ENCODE assay signal across 19 cellular contexts in genomic region chr11:15616130-15617105, GRCh38.
"Had no signal": no experiment of that assay in that cellular context is flagged by ENCODE, and none has a peak within 500 bp of the region (broad histone marks: within the 10 kb centered on the region; RNA-seq: fewer than 3 reads in every experiment).

No MANE protein-coding gene starts in this region.

- H3K36me3 ChIP-seq: lower lobe of right lung, neutrophil, spleen, thoracic aorta, upper lobe of right lung had no signal

- H3K4me1 ChIP-seq: lower lobe of right lung, spleen, upper lobe of right lung had no signal

- H3K27me3 ChIP-seq: hepatocyte, spleen, upper lobe of right lung had no signal

- H3K4me3 Mint-ChIP-seq: activated CD4-positive, alpha-beta T cell treated with anti-CD3 and anti-CD28 coated beads for 36 hours; activated naive CD8-positive, alpha-beta T cell treated with anti-CD3 and anti-CD28 coated beads, Interleukin-2, amount 10 ng/mL, durations not matched to agents 7 days and 5 days; endodermal cell; natural killer cell treated with Interleukin-12 subunit alpha and Interleukin-12 subunit beta and Interleukin-15 and Interleukin-18, amount 100 ng/mL, for 72 hours; stimulated activated memory B cell treated with anti-CD40 and anti-IgM and Interleukin-4, amounts not matched to agents 10 μg/mL and 1 μg/mL and 100 μg/mL, for 72 hours; WTC11 had no signal

- H3K27ac ChIP-seq: epithelial cell of prostate, hepatocyte, lower lobe of right lung, neutrophil, parathyroid adenoma, spleen, thoracic aorta, upper lobe of right lung had no signal

- H3K27me3 Mint-ChIP-seq: stimulated activated memory B cell treated with anti-CD40 and anti-IgM and Interleukin-4, amounts not matched to agents 10 μg/mL and 1 μg/mL and 100 μg/mL, for 72 hours had no signal

- ATAC-seq: activated CD4-positive, alpha-beta T cell treated with anti-CD3 and anti-CD28 coated beads for 36 hours; lower lobe of right lung; natural killer cell treated with Interleukin-12 subunit alpha and Interleukin-12 subunit beta and Interleukin-15 and Interleukin-18, amount 100 ng/mL, for 72 hours; stimulated activated memory B cell treated with anti-CD40 and anti-IgM and Interleukin-4, amounts not matched to agents 10 μg/mL and 1 μg/mL and 100 μg/mL, for 72 hours; upper lobe of right lung had no signal

- H3K27ac Mint-ChIP-seq: activated CD4-positive, alpha-beta T cell treated with anti-CD3 and anti-CD28 coated beads for 36 hours; activated naive CD8-positive, alpha-beta T cell treated with anti-CD3 and anti-CD28 coated beads, Interleukin-2, amount 10 ng/mL, durations not matched to agents 7 days and 5 days; endodermal cell; natural killer cell treated with Interleukin-12 subunit alpha and Interleukin-12 subunit beta and Interleukin-15 and Interleukin-18, amount 100 ng/mL, for 72 hours; stimulated activated memory B cell treated with anti-CD40 and anti-IgM and Interleukin-4, amounts not matched to agents 10 μg/mL and 1 μg/mL and 100 μg/mL, for 72 hours; WTC11 had no signal

- H3K36me3 Mint-ChIP-seq: activated naive CD8-positive, alpha-beta T cell treated with anti-CD3 and anti-CD28 coated beads, Interleukin-2, amount 10 ng/mL, durations not matched to agents 7 days and 5 days; natural killer cell treated with Interleukin-12 subunit alpha and Interleukin-12 subunit beta and Interleukin-15 and Interleukin-18, amount 100 ng/mL, for 72 hours; stimulated activated memory B cell treated with anti-CD40 and anti-IgM and Interleukin-4, amounts not matched to agents 10 μg/mL and 1 μg/mL and 100 μg/mL, for 72 hours; WTC11 had no signal

- H3K4me3 ChIP-seq: dorsolateral prefrontal cortex, hepatocyte, lower lobe of right lung, spleen, thoracic aorta, upper lobe of right lung had no signal

- DNase-seq: activated CD4-positive, alpha-beta T cell treated with anti-CD3 and anti-CD28 coated beads for 36 hours; activated CD4-positive, alpha-beta T cell treated with anti-CD3 and anti-CD28 coated beads, Interleukin-2, amount 50 U/mL, for 48 hours; activated naive CD4-positive, alpha-beta T cell; activated naive CD8-positive, alpha-beta T cell treated with anti-CD3 and anti-CD28 coated beads, Interleukin-2, amount 10 ng/mL, durations not matched to agents 7 days and 5 days; endodermal cell; foreskin fibroblast; lower lobe of right lung; spleen; stimulated activated CD4-positive, alpha-beta T cell treated with anti-CD3 and anti-CD28 coated beads, Interleukin-4, amount 100 ng/mL, for 4 hours; upper lobe of right lung had no signal

- H3K4me1 Mint-ChIP-seq: activated CD4-positive, alpha-beta T cell treated with anti-CD3 and anti-CD28 coated beads for 36 hours; activated naive CD8-positive, alpha-beta T cell treated with anti-CD3 and anti-CD28 coated beads, Interleukin-2, amount 10 ng/mL, durations not matched to agents 7 days and 5 days; stimulated activated memory B cell treated with anti-CD40 and anti-IgM and Interleukin-4, amounts not matched to agents 10 μg/mL and 1 μg/mL and 100 μg/mL, for 72 hours had no signal

- H3K9me3 Mint-ChIP-seq: activated naive CD8-positive, alpha-beta T cell treated with anti-CD3 and anti-CD28 coated beads, Interleukin-2, amount 10 ng/mL, durations not matched to agents 7 days and 5 days; endodermal cell; stimulated activated memory B cell treated with anti-CD40 and anti-IgM and Interleukin-4, amounts not matched to agents 10 μg/mL and 1 μg/mL and 100 μg/mL, for 72 hours had no signal

- H3K9me3 ChIP-seq: lower lobe of right lung, neutrophil, spleen, thoracic aorta, upper lobe of right lung had no signal
